ENCODE assay signal across 11 cellular contexts in the genomic region with DNA sequence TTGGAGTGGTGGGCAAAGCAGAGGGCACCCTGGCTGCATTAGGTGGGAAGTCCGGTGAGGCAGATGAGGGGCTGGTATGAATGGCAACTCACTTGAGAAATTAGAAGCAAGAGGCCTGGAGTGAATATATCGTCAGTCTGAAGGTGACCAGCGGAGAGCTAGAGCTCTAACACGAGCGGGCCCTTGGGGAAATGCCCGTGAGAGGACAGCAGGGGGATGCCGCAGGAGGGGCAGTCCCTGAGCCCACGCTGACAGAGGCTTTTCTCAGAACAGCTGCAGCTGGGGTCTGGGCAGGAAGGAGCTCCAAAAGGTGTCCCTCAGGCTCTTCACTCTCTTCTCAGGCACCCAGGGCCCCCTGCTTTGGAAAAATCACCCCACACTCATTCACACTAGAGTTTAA.
"Had no signal": no experiment of that assay in that cellular context is flagged by ENCODE, and none has a peak within 500 bp of the region (broad histone marks: within the 10 kb centered on the region; RNA-seq: fewer than 3 reads in every experiment).

No MANE protein-coding gene starts in this region.

- H3K9me3 ChIP-seq: lower lobe of right lung, psoas muscle, right lobe of liver, upper lobe of left lung had no signal

- H3K4me1 ChIP-seq: right lobe of liver had no signal

- ATAC-seq: lower lobe of right lung; naive thymus-derived CD4-positive, alpha-beta T cell; psoas muscle; right lobe of liver had no signal

- H3K4me3 ChIP-seq: lower lobe of right lung, psoas muscle, right lobe of liver, upper lobe of left lung had no signal

- DNase-seq: activated CD4-positive, CD25-positive, alpha-beta regulatory T cell; activated T-cell treated with anti-CD3 and anti-CD28 coated beads, Interleukin-2, amount 50 U/mL, for 1 hour; dermis blood vessel endothelial cell; hypothalamus; lower lobe of right lung; naive thymus-derived CD4-positive, alpha-beta T cell; psoas muscle; right lobe of liver; stimulated activated CD4-positive, alpha-beta T cell treated with anti-CD3 and anti-CD28 coated beads, Interleukin-2, amount 100 ng/mL, for 24 hours; T-helper 2 cell; upper lobe of left lung had no signal

- H3K27ac ChIP-seq: lower lobe of right lung, psoas muscle, right lobe of liver had no signal

- H3K36me3 ChIP-seq: lower lobe of right lung, right lobe of liver, upper lobe of left lung had no signal

- H3K27me3 ChIP-seq: right lobe of liver, upper lobe of left lung had no signal
